In the genomic region with DNA sequence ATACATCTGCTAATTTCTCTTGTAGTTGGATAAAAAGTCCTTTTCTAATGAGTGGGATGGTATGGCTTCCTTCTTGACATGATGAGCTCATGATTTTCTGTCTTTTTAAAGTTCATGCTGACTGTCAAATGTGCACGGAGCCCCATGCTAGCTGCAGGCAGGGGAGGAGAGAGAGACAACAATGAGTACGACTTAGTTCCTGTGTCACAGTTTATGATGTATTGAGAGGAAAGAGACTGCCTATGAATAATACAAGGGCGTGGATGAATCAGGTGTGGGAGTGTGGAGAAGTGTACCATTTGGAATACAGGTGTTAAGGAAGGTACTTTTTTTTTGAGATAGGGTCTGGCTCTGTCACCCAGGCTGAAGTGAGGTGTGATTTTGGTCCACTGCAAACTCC, we compare ENCODE assay signal across 30 cellular contexts.
"Had no signal": no experiment of that assay in that cellular context is flagged by ENCODE, and none has a peak within 500 bp of the region (broad histone marks: within the 10 kb centered on the region; RNA-seq: fewer than 3 reads in every experiment).

No MANE protein-coding gene starts in this region.

- DNase-seq: activated CD4-positive, alpha-beta memory T cell treated with anti-CD3 and anti-CD28 coated beads, Interleukin-2, amount 10 ng/mL, durations not matched to agents 7 days and 5 days; activated CD4-positive, alpha-beta T cell treated with anti-CD3 and anti-CD28 coated beads for 1 hour; activated CD4-positive, alpha-beta T cell treated with anti-CD3 and anti-CD28 coated beads, Interleukin-2, amount 10 ng/mL, durations not matched to agents 7 days and 5 days; activated CD8-positive, alpha-beta memory T cell treated with anti-CD3 and anti-CD28 coated beads, Interleukin-2, amount 50 U/mL, for 48 hours; activated gamma-delta T cell; activated naive CD4-positive, alpha-beta T cell treated with anti-CD3 and anti-CD28 coated beads, Interleukin-2, amount 50 U/mL, for 16 hours; activated T-cell treated with anti-CD3 and anti-CD28 coated beads, Interleukin-2, amount 50 U/mL, for 24 hours; amniotic stem cell; brain microvascular endothelial cell; endodermal cell; hippocampal formation; lower lobe of right lung; mesenchymal stem cell; natural killer cell; occipital lobe; psoas muscle; stimulated activated CD4-positive, alpha-beta T cell treated with anti-CD3 and anti-CD28 coated beads, Interleukin-15, amount 100 ng/mL, for 24 hours; stimulated activated CD4-positive, alpha-beta T cell treated with anti-CD3 and anti-CD28 coated beads, Interleukin-2, amount 100 ng/mL, for 24 hours; stimulated activated naive B cell treated with anti-CD40 and anti-IgM and Interleukin-4, amounts not matched to agents 10 μg/mL and 1 μg/mL and 100 μg/mL, for 72 hours; T-helper 2 cell had no signal

- H3K4me3 ChIP-seq: gastroesophageal sphincter, lower lobe of right lung, neural progenitor cell, psoas muscle, right atrium auricular region, smooth muscle cell, tibial nerve had no signal

- H3K4me2 ChIP-seq: neural progenitor cell, smooth muscle cell had no signal

- FAIRE-seq: astrocyte, keratinocyte, urothelium cell line had no signal

- H3K4me1 ChIP-seq: gastroesophageal sphincter, lower lobe of right lung, neural progenitor cell, parathyroid adenoma, psoas muscle, right atrium auricular region, tibial nerve had no signal

- H3K9me3 ChIP-seq: gastroesophageal sphincter, lower lobe of right lung, psoas muscle, right atrium auricular region, tibial nerve had no signal

- ATAC-seq: gastroesophageal sphincter; lower lobe of right lung; natural killer cell; psoas muscle; stimulated activated naive B cell treated with anti-CD40 and anti-IgM and Interleukin-4, amounts not matched to agents 10 μg/mL and 1 μg/mL and 100 μg/mL, for 72 hours; WTC11 had no signal

- H3K27ac ChIP-seq: brain microvascular endothelial cell, gastroesophageal sphincter, lower lobe of right lung, neural progenitor cell, parathyroid adenoma, psoas muscle, right atrium auricular region, tibial nerve had no signal
